ENCODE assay signal across 8 cellular contexts in genomic region chr2:37324536-37324785, GRCh38. TPM values are rescaled to one million over a fixed set of nuclear protein-coding genes. Genes with fewer than 3 reads are reported as not detected.
DNase-seq lines count a peak whose midpoint lies in the region; ATAC-seq and TF ChIP-seq lines count a peak whose summit lies in the region.

No MANE protein-coding gene starts in this region.

- H2AFZ ChIP-seq in DND-41 (ENCODE audit: low read depth, low read length) = no peak overlapping the region

- H3K27me3 Mint-ChIP-seq in activated naive CD4-positive, alpha-beta T cell treated with anti-CD3 and anti-CD28 coated beads, Interleukin-2, amount 10 ng/mL, durations not matched to agents 7 days and 5 days = peaks cover 38% of the 10 kb centered on the region

- H3K36me3 ChIP-seq in DND-41 (ENCODE audit: insufficient read depth, low read length) (no peaks in the 10 kb centered on the region), HUES64 (ENCODE audit: insufficient read depth, low read length) (peaks cover 14% of the 10 kb centered on the region), iPS DF 6.9 (ENCODE audit: control insufficient read depth, insufficient read depth, low read length) (no peaks in the 10 kb centered on the region), spleen (no peaks in the 10 kb centered on the region)

- H3K4me1 Mint-ChIP-seq in activated naive CD4-positive, alpha-beta T cell treated with anti-CD3 and anti-CD28 coated beads, Interleukin-2, amount 10 ng/mL, durations not matched to agents 7 days and 5 days = peaks cover 35% of the 10 kb centered on the region

- peak in 1 of 3 donors; percentile 82 for TF ChIP-seq POLR2A in spleen (IDR thresholded peaks at IDR 0.05)

- no peak overlapping the region for H3K27ac Mint-ChIP-seq in activated naive CD4-positive, alpha-beta T cell treated with anti-CD3 and anti-CD28 coated beads, Interleukin-2, amount 10 ng/mL, durations not matched to agents 7 days and 5 days

- under 1% methylated on average over 32 of the region's 33 CpGs for WGBS in HUES64
- no CpG with 5 or more reads among the region's 33 CpGs for WGBS in iPS DF 6.9 (ENCODE audit: insufficient coverage, insufficient read length)
- WGBS in spleen, 5 donors = 0 to 1% (median 0%) methylated on average over 7 to 33 of the region's 33 CpGs; no CpG with 5 or more reads in 1 of the 5 donors

- CTCF ChIA-PET in activated naive CD4-positive, alpha-beta T cell treated with anti-CD3 and anti-CD28 coated beads, Interleukin-2, amount 10 ng/mL, durations not matched to agents 7 days and 5 days (lab: Charles Lee) = interaction anchor here (1.0 kb wide), 1 partner anchor 543 kb away, joined by 3 read pairs; no protein-coding TSS in a partner anchor

- peak overlapping the region; percentile 75; the same call in 1 of the 2 replicates for H3K4me2 ChIP-seq in DND-41 (ENCODE audit: insufficient read depth, low read length)

- intact Hi-C loops in spleen (cut with DNase I; ENCODE audit: low total_unique reads) = no loop called here

- peaks cover 38% of the 10 kb centered on the region for H3K4me1 ChIP-seq in DND-41 (ENCODE audit: insufficient read depth, low read length)
- H3K4me1 ChIP-seq in HUES64 (ENCODE audit: insufficient read depth, low read length) = peaks cover 23% of the 10 kb centered on the region
- peaks cover 2% of the 10 kb centered on the region; the same call in 1 of the 2 replicates for H3K4me1 ChIP-seq in iPS DF 6.9 (ENCODE audit: control insufficient read depth, insufficient read depth, low read length)
- peaks cover 27 to 73% (median 55%) of the 10 kb centered on the region in 6 donors for H3K4me1 ChIP-seq in spleen

- peaks cover 27% of the 10 kb centered on the region for H3K27me3 ChIP-seq in DND-41 (ENCODE audit: insufficient read depth, low read length, poor library complexity)
- peaks cover 29% of the 10 kb centered on the region for H3K27me3 ChIP-seq in HUES64 (ENCODE audit: insufficient read depth, low read length)
- peaks cover 5% of the 10 kb centered on the region; the same call in 1 of the 2 replicates for H3K27me3 ChIP-seq in iPS DF 6.9 (ENCODE audit: control insufficient read depth, insufficient read depth, low read length)
- H3K27me3 ChIP-seq in spleen (replicated peaks in 1 of 7) = peaks cover 0 to 4% (median 0%) of the 10 kb centered on the region in 7 donors

- peaks cover 48% of the 10 kb centered on the region for H3K79me2 ChIP-seq in DND-41 (ENCODE audit: insufficient read depth, low read length)

- no peak for DNase-seq in DND-41
- peak; percentile 80 for DNase-seq in activated naive CD4-positive, alpha-beta T cell treated with anti-CD3 and anti-CD28 coated beads, Interleukin-2, amount 10 ng/mL, durations not matched to agents 7 days and 5 days
- no peak for DNase-seq in iPS DF 6.9 (ENCODE audit: low read depth, low spot score)
- peak; percentile 96 for DNase-seq in spleen

- peaks cover 9% of the 10 kb centered on the region for H3K36me3 Mint-ChIP-seq in activated naive CD4-positive, alpha-beta T cell treated with anti-CD3 and anti-CD28 coated beads, Interleukin-2, amount 10 ng/mL, durations not matched to agents 7 days and 5 days

- H3K9me3 ChIP-seq in DND-41 (ENCODE audit: insufficient read depth, low read length, severe bottlenecking) = no peaks in the 10 kb centered on the region
- H3K9me3 ChIP-seq in HUES64 (ENCODE audit: insufficient read depth, low read depth, low read length) = no peaks in the 10 kb centered on the region
- no peaks in the 10 kb centered on the region for H3K9me3 ChIP-seq in iPS DF 6.9 (ENCODE audit: control insufficient read depth, insufficient read depth, low read length)
- no peaks in the 10 kb centered on the region for H3K9me3 ChIP-seq in spleen

- peaks cover 14% of the 10 kb centered on the region; the same call in 1 of the 2 replicates for H4K20me1 ChIP-seq in DND-41 (ENCODE audit: insufficient read depth, low read length)

- H3K9ac ChIP-seq in DND-41 (ENCODE audit: low read depth, low read length) (peak overlapping the region; percentile 65), HUES64 (ENCODE audit: low read depth, low read length) (peak overlapping the region; percentile 97)

- H3K27ac ChIP-seq in DND-41 (ENCODE audit: low read length) = no peak overlapping the region
- H3K27ac ChIP-seq in HUES64 (ENCODE audit: low read depth, low read length) = peak overlapping the region; percentile 90; the same call in 1 of the 2 replicates
- H3K27ac ChIP-seq in iPS DF 6.9 (ENCODE audit: low read length) = no peak overlapping the region
- H3K27ac ChIP-seq in spleen = peak overlapping the region; percentile 90 to 97 (median 94)

- peak overlapping the region; percentile 59 to 63; a peak in 3 of 4 replicates for H3K4me3 ChIP-seq in DND-41 (ENCODE audit: low read depth in 1 of 2, low read length in 2 of 2)
- H3K4me3 ChIP-seq in HUES64 (ENCODE audit: low read length) = peak overlapping the region; percentile 88
- peak overlapping the region; percentile 99; the same call in 1 of the 2 replicates for H3K4me3 ChIP-seq in iPS DF 6.9 (ENCODE audit: low read length)
- peak overlapping the region; percentile 47 to 87 (median 78) for H3K4me3 ChIP-seq in spleen

- ATAC-seq in DND-41 (ENCODE audit: insufficient read depth, low read depth) = no peak
- no peak for ATAC-seq in HG03460 (IDR thresholded peaks at IDR 0.05; ENCODE audit: unreplicated experiment)
- no peak for ATAC-seq in HG03097 (IDR thresholded peaks at IDR 0.05; ENCODE audit: low FRiP score, unreplicated experiment)
- ATAC-seq in HG03432 (IDR thresholded peaks at IDR 0.05; ENCODE audit: unreplicated experiment) = no peak

- no peaks in the 10 kb centered on the region for H3K9me3 Mint-ChIP-seq in activated naive CD4-positive, alpha-beta T cell treated with anti-CD3 and anti-CD28 coated beads, Interleukin-2, amount 10 ng/mL, durations not matched to agents 7 days and 5 days

- H3K4me3 Mint-ChIP-seq in activated naive CD4-positive, alpha-beta T cell treated with anti-CD3 and anti-CD28 coated beads, Interleukin-2, amount 10 ng/mL, durations not matched to agents 7 days and 5 days = peak overlapping the region; percentile 94

- TF ChIP-seq CTCF in DND-41 (IDR thresholded peaks at IDR 0.05; ENCODE audit: borderline replicate concordance, extremely low read depth, low read length, poor library complexity, severe bottlenecking) (peak; percentile 11), spleen (IDR thresholded peaks at IDR 0.05 in 8 of 11, conservative IDR thresholded peaks at IDR 0.05 in 3 of 11) (no peak)

RNA-seq across cellular contexts. Expression of gene PRKD3, which starts 0.2 kb away (rescaled TPM):
- 41.3 TPM for polyA plus RNA-seq in HUES64 (2013, experiment 1 of 2)
- polyA plus RNA-seq in HUES64 (2013, experiment 2 of 2) = 44.4 TPM
- total RNA-seq in spleen = 10 to 100 TPM; 50.9 to 78.4 (median 76.2) TPM
- 10 to 100 TPM; 12.2 to 21.0 (median 13.3) TPM for polyA plus RNA-seq in spleen

RNA-seq across cellular contexts. Expression of gene QPCT, which starts 20.0 kb away (rescaled TPM):
- polyA plus RNA-seq in HUES64 (2013, experiment 1 of 2) = 7.3 TPM
- polyA plus RNA-seq in HUES64 (2013, experiment 2 of 2) = 11.2 TPM
- total RNA-seq in spleen = 10 to 100 TPM; 11.5 to 46.0 (median 24.4) TPM
- polyA plus RNA-seq in spleen = 1 to 10 TPM; 4.2 to 9.4 (median 4.4) TPM

Comparison
In these comparisons a context has a peak if more than half of its experiments do, and no peak if none do; other contexts are left out.
1. DNase-seq: peak in activated naive CD4-positive, alpha-beta T cell treated with anti-CD3 and anti-CD28 coated beads, Interleukin-2, amount 10 ng/mL, durations not matched to agents 7 days and 5 days (single experiment) and spleen (single experiment); none in DND-41 (single experiment) and iPS DF 6.9 (single experiment).
2. H3K27ac ChIP-seq: peak in HUES64 (single experiment) and spleen (8 of 8); none in DND-41 (single experiment) and iPS DF 6.9 (single experiment).
3. Peak in every context shown above with its lines, with median percentiles within 50 percentile points of each other: H3K4me3 ChIP-seq.